Comparison of ENCODE assay signal across 24 cellular contexts in genomic region chr7:144018065-144018464, GRCh38. TPM values are rescaled to one million over a fixed set of nuclear protein-coding genes. Genes with fewer than 3 reads are reported as not detected.
"Had no signal": no experiment of that assay in that cellular context is flagged by ENCODE, and none has a peak within 500 bp of the region (broad histone marks: within the 10 kb centered on the region; RNA-seq: fewer than 3 reads in every experiment).

No MANE protein-coding gene starts in this region.

- H3K27me3 ChIP-seq: SJSA1 had no signal

- H3K4me3 ChIP-seq: K562, SJSA1, SK-N-MC had no signal

- DNase-seq: Kasumi-1, MM.1S, NCI-H1092 treated with DMSO at 0.1 percent for 48 hours, NCI-H1436, NCI-H187, NCI-H2029, NCI-H2081 treated with DMSO at 0.1 percent for 48 hours, NCI-H2171, NCI-H226, NCI-H446, NCI-H510A, NCI-H524 treated with DMSO at 0.1 percent for 48 hours, NCI-H69, NCI-H774, Right ventricle myocardium superior, RPMI8226, SIG-M5 had no signal

- H3K4me2 ChIP-seq: KMS-11 had no signal

- H3K4me3 Mint-ChIP-seq: IgD-negative memory B cell had no signal

- H3K4me1 Mint-ChIP-seq: IgD-negative memory B cell had no signal

- H3K9me3 ChIP-seq: SJSA1 had no signal

- ATAC-seq: K562 had no signal

- H3K36me3 ChIP-seq: SJSA1 had no signal

- H3K27ac ChIP-seq: HL-60, KMS-11, SJSA1, SK-N-MC had no signal

- H3K9ac ChIP-seq: KMS-11 had no signal

- H3K36me3 Mint-ChIP-seq: IgD-negative memory B cell had no signal

- H3K27ac Mint-ChIP-seq: IgD-negative memory B cell had no signal

RNA-seq across cellular contexts. Expression of gene OR6B1, which starts 17.9 kb away (rescaled TPM):
- total RNA-seq: K562, M059J, Right ventricle myocardium superior, SJSA1 had no signal
- polyA plus RNA-seq: IgD-negative memory B cell, K562 had no signal

RNA-seq across cellular contexts. Expression of gene OR2A5, which starts 30.7 kb away (rescaled TPM):
- total RNA-seq: K562, M059J, Right ventricle myocardium superior, SJSA1 had no signal
- polyA plus RNA-seq: IgD-negative memory B cell, K562 had no signal

RNA-seq across cellular contexts. Expression of gene OR2A25, which starts 51.5 kb away (rescaled TPM):
- total RNA-seq: K562, M059J, Right ventricle myocardium superior, SJSA1 had no signal
- polyA plus RNA-seq: IgD-negative memory B cell, K562 had no signal
